11 cellular contexts compared by ENCODE assay signal in the genomic region with DNA sequence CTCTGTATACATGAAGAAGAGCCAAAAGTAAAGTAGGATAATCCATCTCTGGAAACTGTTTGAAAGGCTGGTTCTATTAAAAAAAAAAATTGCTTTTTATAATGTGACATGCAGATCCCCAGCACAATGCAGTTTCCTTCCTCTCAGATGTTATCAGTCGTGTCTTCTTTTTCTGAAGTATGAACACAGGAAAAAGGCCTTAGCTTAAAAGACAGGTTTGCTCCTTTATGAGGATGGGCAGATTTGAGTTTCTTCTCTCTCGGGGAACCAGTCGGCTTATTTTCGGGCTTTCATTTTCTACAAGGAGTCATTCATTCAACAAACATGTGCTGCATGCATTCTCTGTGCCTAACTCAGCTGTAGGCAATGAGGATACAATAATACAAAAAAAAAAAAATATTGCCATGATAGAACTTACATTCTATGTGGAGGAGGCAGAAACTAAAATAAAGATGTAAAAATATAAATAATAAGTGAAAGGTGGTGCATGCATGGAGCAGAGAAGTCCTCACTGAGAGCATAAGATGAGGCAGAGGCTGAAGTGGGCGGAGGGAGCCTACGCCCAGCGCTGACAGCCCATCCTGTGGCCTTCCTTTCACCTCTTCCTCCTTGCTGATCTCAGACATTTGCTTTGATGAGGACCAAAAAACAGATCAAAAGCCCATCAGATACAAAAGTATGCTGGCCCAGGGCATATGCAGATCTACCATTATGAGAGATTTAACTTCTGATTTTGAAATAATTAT. TPM values are rescaled to one million over a fixed set of nuclear protein-coding genes. Genes with fewer than 3 reads are reported as not detected.
DNase-seq lines count a peak whose midpoint lies in the region; ATAC-seq, FAIRE-seq and TF ChIP-seq lines count a peak whose summit lies in the region.
"Had no signal": no experiment of that assay in that cellular context is flagged by ENCODE, and none has a peak within 500 bp of the region (broad histone marks: within the 10 kb centered on the region; RNA-seq: fewer than 3 reads in every experiment).

CD226 (minus strand) TSS at position 513 of the 746 bp plus-strand sequence; CDS start at position 46, 467 bp downstream.

- no peak for FAIRE-seq in K562 (lab: Jason Lieb, UNC)

- H3K9me3 ChIP-seq in K562 (replicated peaks; ENCODE audit: control insufficient read depth, insufficient read depth, low read depth, low read length) = no peaks in the 10 kb centered on the region

- DNase-seq in GF-D8 (lab: John Stamatoyannopoulos, UW) (peak; percentile 25), K562 (ENCODE audit: extremely low read depth in 1 of 4, low spot score in 3 of 4) (no peak), HCEC 1CT (no peak), left colon (no peak), DMS 273 (lab: John Stamatoyannopoulos, UW; ENCODE audit: unreplicated experiment) (no peak)
- DNase-seq: NCI-H2107, posterior cingulate gyrus, substantia nigra had no signal

- no peak for TF ChIP-seq EP300 in K562 (IDR thresholded peaks at IDR 0.05; ENCODE audit: low read length)

- POLR2A ChIA-PET in K562 (lab: Yijun Ruan, JAX) = interaction anchor here (0.7 to 0.8 kb wide), 2 partner anchors 42 to 53 kb away, joined by 4 read pairs; no protein-coding TSS in a partner anchor

- H3K9ac ChIP-seq in K562 (ENCODE audit: insufficient read depth in 1 of 2, low read depth in 2 of 2, low read length in 2 of 2) = no peak within 1 kb of the TSS; a peak in 1 of 4 replicates

- H2AFZ ChIP-seq in K562 (ENCODE audit: low read depth, low read length) = peak within 1 kb of the TSS; percentile 42; the same call in 1 of the 2 replicates

- no peak for TF ChIP-seq POLR2A in K562 (conservative IDR thresholded peaks at IDR 0.05)

- no peak within 1 kb of the TSS for H3K4me2 ChIP-seq in K562 (ENCODE audit: insufficient read depth, low read length)

- ATAC-seq in GM19397 (IDR thresholded peaks at IDR 0.05; ENCODE audit: unreplicated experiment) = peak; percentile 30
- peak; percentile 25 for ATAC-seq in HG03520 (IDR thresholded peaks at IDR 0.05; ENCODE audit: unreplicated experiment)
- ATAC-seq in K562 = peak; percentile 52; the same call in 2 of the 3 replicates
- ATAC-seq in HG03159 (IDR thresholded peaks at IDR 0.05; ENCODE audit: unreplicated experiment) = no peak
- no peak for ATAC-seq in left colon

- H4K20me1 ChIP-seq in K562 (replicated peaks; ENCODE audit: control insufficient read depth, insufficient read depth, low read length) = no peaks in the 10 kb centered on the region

- peaks cover 0 to 6% of the 10 kb centered on the region in 2 experiments; a peak in 2 of 5 replicates for H3K4me1 ChIP-seq in K562 (replicated peaks in 1 of 2; ENCODE audit: control insufficient read depth in 2 of 2, insufficient read depth in 2 of 2, low read length in 2 of 2)

- BruUV-seq in K562 (replicated peaks; lab: Mats Ljungman, UMichigan) = no TSS peak

- WGBS in K562 (ENCODE audit: insufficient coverage, low coverage, missing lambda C conversion rate) = 34% methylated on average over 6 of the region's 7 CpGs

- no peaks in the 10 kb centered on the region for H3K27me3 ChIP-seq in K562 (ENCODE audit: control insufficient read depth in 2 of 2, insufficient read depth in 2 of 2, low read length in 2 of 2)

- CTCF ChIA-PET in K562 (lab: Yijun Ruan, JAX; ENCODE audit: low intra/inter-chr PET ratio) = no interaction called here

- no peaks in the 10 kb centered on the region; the same call in 2 of the 3 replicates for H3K36me3 ChIP-seq in K562 (ENCODE audit: control insufficient read depth, insufficient read depth, low read length)

- no peak within 1 kb of the TSS for H3K27ac ChIP-seq in K562 (ENCODE audit: extremely low read depth, low read depth, low read length)

- TF ChIP-seq RAD21 in K562 (CRISPR knock-in tag; conservative IDR thresholded peaks at IDR 0.05 in 1 of 2, IDR thresholded peaks at IDR 0.05 in 1 of 2) = no peak

- intact Hi-C loops in K562 (cut with micrococcal nuclease) = loop anchor here (10.0 kb wide), 1 partner anchor 127 kb away; no protein-coding TSS in a partner anchor
- intact Hi-C loops in left colon (cut with DNase I, micrococcal nuclease) = no loop called here

- H3K79me2 ChIP-seq in K562 (ENCODE audit: control insufficient read depth, insufficient read depth, low read length) = no peaks in the 10 kb centered on the region

- no peaks in the 10 kb centered on the region for H3K9me1 ChIP-seq in K562 (ENCODE audit: control insufficient read depth, insufficient read depth, low read length)

- in situ Hi-C loops in K562 (cut with MboI) = no loop called here

- no peak within 1 kb of the TSS for H3K4me3 ChIP-seq in K562

- no peak for TF ChIP-seq CTCF in K562 (IDR thresholded peaks at IDR 0.05 in 2 of 3, conservative IDR thresholded peaks at IDR 0.05 in 1 of 3; ENCODE audit: insufficient read depth in 2 of 3, low read depth in 1 of 3, low read length in 3 of 3)

TF ChIP-seq in K562, 482 proteins besides CTCF, POLR2A, EP300 and RAD21:
- TF ChIP-seq FOXK2 (conservative IDR thresholded peaks at IDR 0.05 in 1 of 2, IDR thresholded peaks at IDR 0.05 in 1 of 2; ENCODE audit: low read depth in 2 of 2) (no peak), LARP7 (IDR thresholded peaks at IDR 0.05) (no peak), SAP30 (IDR thresholded peaks at IDR 0.05; ENCODE audit: borderline replicate concordance, insufficient read depth, low read depth, low read length, poor library complexity, severe bottlenecking) (no peak), E2F4 (CRISPR knock-in tag; IDR thresholded peaks at IDR 0.05; ENCODE audit: low read depth) (no peak), ELF4 (CRISPR knock-in tag; IDR thresholded peaks at IDR 0.05) (no peak)
- TF ChIP-seq, protein P1, sequence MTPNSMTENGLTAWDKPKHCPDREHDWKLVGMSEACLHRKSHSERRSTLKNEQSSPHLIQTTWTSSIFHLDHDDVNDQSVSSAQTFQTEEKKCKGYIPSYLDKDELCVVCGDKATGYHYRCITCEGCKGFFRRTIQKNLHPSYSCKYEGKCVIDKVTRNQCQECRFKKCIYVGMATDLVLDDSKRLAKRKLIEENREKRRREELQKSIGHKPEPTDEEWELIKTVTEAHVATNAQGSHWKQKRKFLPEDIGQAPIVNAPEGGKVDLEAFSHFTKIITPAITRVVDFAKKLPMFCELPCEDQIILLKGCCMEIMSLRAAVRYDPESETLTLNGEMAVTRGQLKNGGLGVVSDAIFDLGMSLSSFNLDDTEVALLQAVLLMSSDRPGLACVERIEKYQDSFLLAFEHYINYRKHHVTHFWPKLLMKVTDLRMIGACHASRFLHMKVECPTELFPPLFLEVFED (CRISPR knock-in tag; conservative IDR thresholded peaks at IDR 0.05) = no peak

RNA-seq across cellular contexts. Expression of gene CD226, which starts in this region (rescaled TPM):
- total RNA-seq in K562 (2011; cell fraction: chromatin; rRNA removed; ENCODE audit: low replicate concordance) = 1.9 and 6.0 TPM in 2 replicates
- 1.1 and 1.5 TPM in 2 replicates for total RNA-seq in K562 (2011; cell fraction: nucleolus; rRNA removed)
- total RNA-seq in K562 (2011; cell fraction: nucleoplasm; rRNA removed) = 2.3 and 4.9 TPM in 2 replicates
- 0.32 and 0.98 TPM in 2 replicates for total RNA-seq in K562 (2014; rRNA removed)
- 1.2 and 1.6 TPM in 2 replicates for total RNA-seq in K562 (2014; rRNA removed; fragmentation: Illumina TruSeq; extraction: Trizol)
- 0.34 and 0.65 TPM in 2 replicates for total RNA-seq in K562 (2015; rRNA removed; fragmentation: Illumina TruSeq; extraction: Trizol)
- 1.7 and 2.0 TPM in 2 replicates for total RNA-seq in K562 (2021)
- polyA plus RNA-seq in K562 (2011; rRNA removed) = 1.1 and 1.2 TPM in 2 replicates
- polyA plus RNA-seq in K562 (2011; cell fraction: cytosol; rRNA removed) = 0.33 and 0.59 TPM in 2 replicates
- polyA plus RNA-seq in K562 (2011; cell fraction: nucleus; rRNA removed) = 1.2 and 1.9 TPM in 2 replicates
- polyA plus RNA-seq in K562 (2012) = 0.77 and 1.3 TPM in 2 replicates
- polyA plus RNA-seq in K562 (2014; fragmentation: Illumina TruSeq; extraction: Trizol) = 0.82 and 1.00 TPM in 2 replicates
- polyA plus RNA-seq in K562 (2014; fragmentation: Nextera tagmentation; extraction: Ambion mirVana) = under 1 TPM; 0.52 to 0.63 TPM
- 0.50 and 0.80 TPM in 2 replicates for polyA plus RNA-seq in K562 (2014; rRNA removed)
- polyA minus RNA-seq in K562 (2011; rRNA and poly(A)+ RNA removed) = 2.6 and 2.7 TPM in 2 replicates
- polyA minus RNA-seq in K562 (2011; cell fraction: cytosol; rRNA and poly(A)+ RNA removed) = 2.0 TPM in 1 of 2 replicates, not detected in the other
- 0.67 and 0.81 TPM in 2 replicates for polyA minus RNA-seq in K562 (2011; cell fraction: nucleus; rRNA and poly(A)+ RNA removed)
- 1 to 10 TPM; 1.0 to 1.3 TPM for total RNA-seq in left colon

Comparison
In these comparisons a context has a peak if more than half of its experiments do, and no peak if none do; other contexts are left out.
1. ATAC-seq: peak in GM19397 (single experiment), HG03520 (single experiment) and K562 (single experiment); none in HG03159 (single experiment) and left colon (single experiment).